12 cellular contexts compared by ENCODE assay signal in the genomic region with DNA sequence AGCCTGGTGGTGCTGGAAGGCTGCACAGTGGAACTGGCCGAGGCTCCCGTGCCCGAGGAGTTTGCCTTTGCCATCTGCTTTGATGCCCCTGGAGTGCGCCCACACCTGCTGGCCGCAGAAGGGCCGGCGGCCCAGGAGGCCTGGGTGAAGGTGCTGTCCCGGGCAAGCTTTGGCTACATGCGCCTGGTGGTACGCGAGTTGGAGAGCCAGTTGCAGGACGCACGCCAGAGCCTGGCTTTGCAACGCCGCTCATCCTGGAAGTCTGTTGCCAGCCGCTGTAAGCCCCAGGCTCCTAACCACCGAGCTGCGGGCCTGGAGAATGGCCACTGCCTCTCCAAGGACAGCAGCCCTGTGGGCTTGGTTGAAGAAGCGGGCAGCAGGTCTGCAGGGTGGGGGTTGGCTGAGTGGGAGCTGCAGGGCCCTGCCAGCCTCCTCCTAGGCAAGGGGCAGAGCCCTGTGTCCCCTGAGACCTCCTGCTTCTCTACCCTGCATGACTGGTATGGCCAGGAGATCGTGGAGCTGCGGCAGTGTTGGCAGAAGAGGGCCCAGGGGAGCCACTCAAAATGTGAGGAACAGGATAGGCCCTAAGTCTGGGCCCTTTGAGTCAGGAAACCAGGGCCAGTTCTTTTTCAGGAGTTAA. TPM values are rescaled to one million over a fixed set of nuclear protein-coding genes. Genes with fewer than 3 reads are reported as not detected.
DNase-seq lines count a peak whose midpoint lies in the region; ATAC-seq lines count a peak whose summit lies in the region.
"Had no signal": no experiment of that assay in that cellular context is flagged by ENCODE, and none has a peak within 500 bp of the region (broad histone marks: within the 10 kb centered on the region; RNA-seq: fewer than 3 reads in every experiment).

No MANE protein-coding gene starts in this region.

- no peaks in the 10 kb centered on the region for H4K20me1 ChIP-seq in GM23248 (ENCODE audit: insufficient read depth)

- no peak for DNase-seq in GM23248
- DNase-seq in left lobe of liver (ENCODE audit: low spot score) = peak; percentile 45
- DNase-seq in stimulated activated naive B cell treated with anti-CD40 and anti-IgM and Interleukin-4, amounts not matched to agents 10 μg/mL and 1 μg/mL and 100 μg/mL, for 72 hours = no peak
- no peak for DNase-seq in dermis blood vessel endothelial cell
- DNase-seq: effector memory CD8-positive, alpha-beta T cell; WERI-Rb-1 had no signal

- 84 to 86% methylated on average over 20 to 21 of the region's 21 CpGs for WGBS in GM23248 (ENCODE audit: low coverage in 1 of 2, low lambda C conversion rate in 2 of 2, missing lambda C conversion rate in 2 of 2), 2 experiments

- H3K4me3 Mint-ChIP-seq in activated T-helper 17 cell treated with anti-CD3 and anti-CD28 coated beads, Interleukin-2, amount 50 U/mL, for 72 hours = no peak overlapping the region
- no peak overlapping the region for H3K4me3 Mint-ChIP-seq in stimulated activated naive B cell treated with anti-CD40 and anti-IgM and Interleukin-4, amounts not matched to agents 10 μg/mL and 1 μg/mL and 100 μg/mL, for 72 hours

- H3K9me2 ChIP-seq in GM23248 (ENCODE audit: insufficient read depth) = no peaks in the 10 kb centered on the region

- in situ Hi-C loops in GM23248 (cut with MboI) = no loop called here

- no peak for ATAC-seq in activated T-helper 17 cell treated with anti-CD3 and anti-CD28 coated beads, Interleukin-2, amount 50 U/mL, for 72 hours (replicated peaks)
- ATAC-seq in left lobe of liver (no peak), HG03469 (IDR thresholded peaks at IDR 0.05; ENCODE audit: unreplicated experiment) (no peak), HG03342 (IDR thresholded peaks at IDR 0.05; ENCODE audit: unreplicated experiment) (no peak)
- ATAC-seq in stimulated activated naive B cell treated with anti-CD40 and anti-IgM and Interleukin-4, amounts not matched to agents 10 μg/mL and 1 μg/mL and 100 μg/mL, for 72 hours (replicated peaks) = no peak
- ATAC-seq: effector memory CD8-positive, alpha-beta T cell; Panc1 had no signal

- no peaks in the 10 kb centered on the region for H3K9me3 Mint-ChIP-seq in activated T-helper 17 cell treated with anti-CD3 and anti-CD28 coated beads, Interleukin-2, amount 50 U/mL, for 72 hours
- no peaks in the 10 kb centered on the region for H3K9me3 Mint-ChIP-seq in stimulated activated naive B cell treated with anti-CD40 and anti-IgM and Interleukin-4, amounts not matched to agents 10 μg/mL and 1 μg/mL and 100 μg/mL, for 72 hours
- H3K9me3 Mint-ChIP-seq: activated naive CD4-positive, alpha-beta T cell treated with anti-CD3 and anti-CD28 coated beads, Interleukin-2, amount 50 U/mL, for 24 hours; effector memory CD8-positive, alpha-beta T cell had no signal

- H2AFZ ChIP-seq in GM23248 = no peak overlapping the region

- no peaks in the 10 kb centered on the region for H3K27me3 Mint-ChIP-seq in activated T-helper 17 cell treated with anti-CD3 and anti-CD28 coated beads, Interleukin-2, amount 50 U/mL, for 72 hours
- H3K27me3 Mint-ChIP-seq in stimulated activated naive B cell treated with anti-CD40 and anti-IgM and Interleukin-4, amounts not matched to agents 10 μg/mL and 1 μg/mL and 100 μg/mL, for 72 hours = no peaks in the 10 kb centered on the region
- H3K27me3 Mint-ChIP-seq: activated naive CD4-positive, alpha-beta T cell treated with anti-CD3 and anti-CD28 coated beads, Interleukin-2, amount 50 U/mL, for 24 hours; effector memory CD8-positive, alpha-beta T cell had no signal

- H3K4me3 ChIP-seq in GM23248 = no peak overlapping the region

- H3K79me2 ChIP-seq in GM23248 (ENCODE audit: insufficient read depth) = peaks cover 55% of the 10 kb centered on the region

- H3K27ac Mint-ChIP-seq in activated T-helper 17 cell treated with anti-CD3 and anti-CD28 coated beads, Interleukin-2, amount 50 U/mL, for 72 hours = peak overlapping the region; percentile 98
- peak overlapping the region; percentile 25 for H3K27ac Mint-ChIP-seq in stimulated activated naive B cell treated with anti-CD40 and anti-IgM and Interleukin-4, amounts not matched to agents 10 μg/mL and 1 μg/mL and 100 μg/mL, for 72 hours

- peak overlapping the region; percentile 91; the same call in 1 of the 2 replicates for H3K9ac ChIP-seq in GM23248
- H3K9ac ChIP-seq: KMS-11 had no signal

- H3K27ac ChIP-seq in GM23248 = peak overlapping the region; percentile 93; the same call in 1 of the 2 replicates
- H3K27ac ChIP-seq: KMS-11 had no signal

- peaks cover 28% of the 10 kb centered on the region for H3K36me3 Mint-ChIP-seq in activated T-helper 17 cell treated with anti-CD3 and anti-CD28 coated beads, Interleukin-2, amount 50 U/mL, for 72 hours (ENCODE audit: low read depth)
- peaks cover 11% of the 10 kb centered on the region in 2 donors for H3K36me3 Mint-ChIP-seq in stimulated activated naive B cell treated with anti-CD40 and anti-IgM and Interleukin-4, amounts not matched to agents 10 μg/mL and 1 μg/mL and 100 μg/mL, for 72 hours

- H3K4me2 ChIP-seq in GM23248 (ENCODE audit: unreplicated experiment) = no peak overlapping the region
- H3K4me2 ChIP-seq: KMS-11 had no signal

- H3F3A ChIP-seq in GM23248 (ENCODE audit: insufficient read depth) = peaks cover 35% of the 10 kb centered on the region

- peaks cover 27% of the 10 kb centered on the region for H3K4me1 ChIP-seq in GM23248 (ENCODE audit: insufficient read depth)

- H3K4me1 Mint-ChIP-seq in activated T-helper 17 cell treated with anti-CD3 and anti-CD28 coated beads, Interleukin-2, amount 50 U/mL, for 72 hours = peaks cover 17% of the 10 kb centered on the region
- peaks cover 18 to 33% of the 10 kb centered on the region in 2 donors for H3K4me1 Mint-ChIP-seq in stimulated activated naive B cell treated with anti-CD40 and anti-IgM and Interleukin-4, amounts not matched to agents 10 μg/mL and 1 μg/mL and 100 μg/mL, for 72 hours

- no peaks in the 10 kb centered on the region for H3K36me3 ChIP-seq in GM23248 (ENCODE audit: low read depth)

- H3K27me3 ChIP-seq in GM23248 (replicated peaks; ENCODE audit: insufficient read depth) = no peaks in the 10 kb centered on the region

- no peaks in the 10 kb centered on the region for H3K9me3 ChIP-seq in GM23248 (ENCODE audit: low read depth)

RNA-seq across cellular contexts. Expression of a gene that starts 1.9 kb away (rescaled TPM):
- total RNA-seq in GM23248 (2014; rRNA removed; shearing (Covaris generic)) = 3.5 and 4.7 TPM in 2 replicates
- 73.6 and 77.0 TPM in 2 replicates for polyA plus RNA-seq in GM23248 (2016; fragmentation: Nextera tagmentation; extraction: Ambion mirVana)
- 10 to 100 TPM; 34.7 to 66.2 TPM for total RNA-seq in activated T-helper 17 cell treated with anti-CD3 and anti-CD28 coated beads, Interleukin-2, amount 50 U/mL, for 72 hours
- total RNA-seq in left lobe of liver (83.8 TPM), dermis blood vessel endothelial cell (3.6 and 5.4 TPM in 2 replicates)

RNA-seq across cellular contexts. Expression of a gene that starts 3.6 kb away (rescaled TPM):
- total RNA-seq in GM23248 (2014; rRNA removed; shearing (Covaris generic)) = 36.7 and 38.6 TPM in 2 replicates
- polyA plus RNA-seq in GM23248 (2016; fragmentation: Nextera tagmentation; extraction: Ambion mirVana) = 29.9 and 33.4 TPM in 2 replicates
- 1 to 10 TPM; 2.5 to 3.4 TPM for total RNA-seq in activated T-helper 17 cell treated with anti-CD3 and anti-CD28 coated beads, Interleukin-2, amount 50 U/mL, for 72 hours
- 1.2 TPM for total RNA-seq in left lobe of liver
- 25.7 and 32.8 TPM in 2 replicates for total RNA-seq in dermis blood vessel endothelial cell

RNA-seq across cellular contexts. Expression of a gene that starts 7.0 kb away (rescaled TPM):
- 40.4 and 41.0 TPM in 2 replicates for total RNA-seq in GM23248 (2014; rRNA removed; shearing (Covaris generic))
- polyA plus RNA-seq in GM23248 (2016; fragmentation: Nextera tagmentation; extraction: Ambion mirVana) = 25.9 and 26.4 TPM in 2 replicates
- 10 to 100 TPM; 30.7 to 34.8 TPM for total RNA-seq in activated T-helper 17 cell treated with anti-CD3 and anti-CD28 coated beads, Interleukin-2, amount 50 U/mL, for 72 hours
- 19.7 TPM for total RNA-seq in left lobe of liver
- 22.6 and 36.9 TPM in 2 replicates for total RNA-seq in dermis blood vessel endothelial cell

RNA-seq across cellular contexts. Expression of a gene that starts 13.0 kb away (rescaled TPM):
- total RNA-seq in GM23248 (2014; rRNA removed; shearing (Covaris generic)) = 56.3 and 63.2 TPM in 2 replicates
- 180 TPM in 2 replicates for polyA plus RNA-seq in GM23248 (2016; fragmentation: Nextera tagmentation; extraction: Ambion mirVana)
- total RNA-seq in activated T-helper 17 cell treated with anti-CD3 and anti-CD28 coated beads, Interleukin-2, amount 50 U/mL, for 72 hours = 10 to 100 TPM; 59.1 to 81.7 TPM
- total RNA-seq in left lobe of liver = 51.0 TPM
- 38.1 and 42.7 TPM in 2 replicates for total RNA-seq in dermis blood vessel endothelial cell

RNA-seq across cellular contexts. Expression of a gene that starts 53.0 kb away (rescaled TPM):
- 0.13 TPM in 1 of 2 replicates, not detected in the other for total RNA-seq in GM23248 (2014; rRNA removed; shearing (Covaris generic))
- 0.15 and 0.16 TPM in 2 replicates for polyA plus RNA-seq in GM23248 (2016; fragmentation: Nextera tagmentation; extraction: Ambion mirVana)
- 1 to 10 TPM; 5.5 to 6.3 TPM for total RNA-seq in activated T-helper 17 cell treated with anti-CD3 and anti-CD28 coated beads, Interleukin-2, amount 50 U/mL, for 72 hours
- total RNA-seq in left lobe of liver (358 TPM), dermis blood vessel endothelial cell (0.09 and 0.68 TPM in 2 replicates)
